ENCODE assay signal across 1 cellular context in the genomic region with DNA sequence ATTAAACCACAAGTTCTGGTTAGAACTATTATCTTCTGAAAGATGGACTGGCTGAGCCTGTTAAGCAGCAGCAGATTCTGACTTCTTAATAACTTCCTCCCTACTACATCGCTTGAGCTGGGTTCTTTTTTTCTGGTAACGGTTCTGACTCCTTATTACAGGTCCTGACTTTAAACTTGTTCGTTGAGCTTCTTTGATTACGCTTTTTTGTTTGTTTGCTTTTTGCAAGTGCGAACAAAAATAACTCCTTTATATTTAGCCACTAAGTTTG.
TF ChIP-seq lines count a peak whose summit lies in the region.

No MANE protein-coding gene starts in this region.

TF ChIP-seq in K562, 482 proteins besides CTCF, POLR2A, EP300 and RAD21:
- TF ChIP-seq SPI1 (IDR thresholded peaks at IDR 0.05; ENCODE audit: borderline replicate concordance, low read depth, low read length) = peak; percentile 45; the same call in 1 of the 2 replicates
- no peak for TF ChIP-seq EP400 (IDR thresholded peaks at IDR 0.05)
- no peak for TF ChIP-seq PTTG1 (tag; IDR thresholded peaks at IDR 0.05; ENCODE audit: low read depth)
- no peak for TF ChIP-seq HIVEP1 (CRISPR knock-in tag; IDR thresholded peaks at IDR 0.05)
- TF ChIP-seq, protein P1, sequence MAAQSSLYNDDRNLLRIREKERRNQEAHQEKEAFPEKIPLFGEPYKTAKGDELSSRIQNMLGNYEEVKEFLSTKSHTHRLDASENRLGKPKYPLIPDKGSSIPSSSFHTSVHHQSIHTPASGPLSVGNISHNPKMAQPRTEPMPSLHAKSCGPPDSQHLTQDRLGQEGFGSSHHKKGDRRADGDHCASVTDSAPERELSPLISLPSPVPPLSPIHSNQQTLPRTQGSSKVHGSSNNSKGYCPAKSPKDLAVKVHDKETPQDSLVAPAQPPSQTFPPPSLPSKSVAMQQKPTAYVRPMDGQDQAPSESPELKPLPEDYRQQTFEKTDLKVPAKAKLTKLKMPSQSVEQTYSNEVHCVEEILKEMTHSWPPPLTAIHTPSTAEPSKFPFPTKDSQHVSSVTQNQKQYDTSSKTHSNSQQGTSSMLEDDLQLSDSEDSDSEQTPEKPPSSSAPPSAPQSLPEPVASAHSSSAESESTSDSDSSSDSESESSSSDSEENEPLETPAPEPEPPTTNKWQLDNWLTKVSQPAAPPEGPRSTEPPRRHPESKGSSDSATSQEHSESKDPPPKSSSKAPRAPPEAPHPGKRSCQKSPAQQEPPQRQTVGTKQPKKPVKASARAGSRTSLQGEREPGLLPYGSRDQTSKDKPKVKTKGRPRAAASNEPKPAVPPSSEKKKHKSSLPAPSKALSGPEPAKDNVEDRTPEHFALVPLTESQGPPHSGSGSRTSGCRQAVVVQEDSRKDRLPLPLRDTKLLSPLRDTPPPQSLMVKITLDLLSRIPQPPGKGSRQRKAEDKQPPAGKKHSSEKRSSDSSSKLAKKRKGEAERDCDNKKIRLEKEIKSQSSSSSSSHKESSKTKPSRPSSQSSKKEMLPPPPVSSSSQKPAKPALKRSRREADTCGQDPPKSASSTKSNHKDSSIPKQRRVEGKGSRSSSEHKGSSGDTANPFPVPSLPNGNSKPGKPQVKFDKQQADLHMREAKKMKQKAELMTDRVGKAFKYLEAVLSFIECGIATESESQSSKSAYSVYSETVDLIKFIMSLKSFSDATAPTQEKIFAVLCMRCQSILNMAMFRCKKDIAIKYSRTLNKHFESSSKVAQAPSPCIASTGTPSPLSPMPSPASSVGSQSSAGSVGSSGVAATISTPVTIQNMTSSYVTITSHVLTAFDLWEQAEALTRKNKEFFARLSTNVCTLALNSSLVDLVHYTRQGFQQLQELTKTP (IDR thresholded peaks at IDR 0.05; ENCODE audit: low read depth in 1 of 2, partially characterized antibody in 2 of 2) = peak in 1 of 2 experiments; percentile 4
- TF ChIP-seq SMAD2 (IDR thresholded peaks at IDR 0.05; ENCODE audit: low read depth, low read length) = no peak
- TF ChIP-seq NRF1 (conservative IDR thresholded peaks at IDR 0.05 in 1 of 2, IDR thresholded peaks at IDR 0.05 in 1 of 2) = 0 out of 4 replicates have a peak, but pooled peaks of 1 of the 2 experiments have one; percentile 6
- no peak for TF ChIP-seq ZFX (CRISPR knock-in tag; IDR thresholded peaks at IDR 0.05)
